In the genomic region with DNA sequence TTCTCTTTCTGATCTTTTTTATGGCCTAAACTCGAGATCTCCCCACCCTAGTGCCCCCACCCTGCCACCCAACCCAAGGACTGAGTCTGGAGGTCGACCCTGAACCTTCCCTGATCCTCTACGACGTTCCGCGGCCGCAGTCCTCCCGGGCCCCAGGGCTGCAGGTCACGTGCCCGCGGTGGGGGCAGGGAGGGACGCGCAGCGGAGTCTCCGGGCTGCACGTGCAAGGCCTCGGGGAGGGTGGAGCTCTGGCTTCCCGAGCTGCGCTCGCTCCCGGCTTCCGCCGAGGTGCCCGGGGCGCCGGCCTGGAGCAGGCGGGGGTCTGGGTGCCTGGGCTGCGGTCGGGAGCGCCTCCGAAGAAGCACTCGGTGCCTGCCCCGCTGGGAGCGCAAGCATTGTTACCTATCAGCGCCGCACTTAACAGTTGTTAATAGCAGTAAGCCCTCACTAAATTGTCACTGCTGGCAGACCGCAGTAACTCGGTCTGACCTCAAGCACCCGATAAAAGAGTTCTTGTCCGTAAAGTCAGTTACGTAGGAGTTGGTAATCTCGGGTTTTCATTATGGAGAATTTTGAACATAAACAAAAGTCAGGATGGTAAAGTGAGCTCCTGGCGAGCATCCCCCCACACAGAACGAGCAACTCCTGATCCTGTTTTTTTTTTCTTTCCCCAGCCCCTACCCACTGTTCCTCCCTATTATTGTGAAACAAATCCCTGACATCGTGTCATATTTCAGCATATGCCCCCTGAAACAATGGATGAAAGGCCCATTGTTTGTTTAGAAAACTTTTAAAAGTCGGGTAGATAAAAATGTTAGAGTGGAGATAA, we compare ENCODE assay signal across 8 cellular contexts.
DNase-seq lines count a peak whose midpoint lies in the region; ATAC-seq and TF ChIP-seq lines count a peak whose summit lies in the region.

No MANE protein-coding gene starts in this region.

- peaks cover 21 to 23% of the 10 kb centered on the region in 2 donors for H3K36me3 Mint-ChIP-seq in CD14-positive monocyte
- H3K36me3 Mint-ChIP-seq in nephron progenitor cell (ENCODE audit: low read depth), result no peaks in the 10 kb centered on the region

- H3K9me3 Mint-ChIP-seq in CD14-positive monocyte, result peaks cover 0 to 1% (median 0%) of the 10 kb centered on the region in 7 donors
- no peaks in the 10 kb centered on the region for H3K9me3 Mint-ChIP-seq in nephron progenitor cell

- H3K36me3 ChIP-seq in SJCRH30, result no peaks in the 10 kb centered on the region

- no peaks in the 10 kb centered on the region for H3K27me3 ChIP-seq in SJCRH30

- ATAC-seq in GM21360 (IDR thresholded peaks at IDR 0.05; ENCODE audit: unreplicated experiment), result peak; percentile 43

- H3K4me3 Mint-ChIP-seq in CD14-positive monocyte (peak overlapping the region; percentile 79 to 88), nephron progenitor cell (peak overlapping the region; percentile 84)

- H3K4me1 Mint-ChIP-seq in CD14-positive monocyte, result peaks cover 30% of the 10 kb centered on the region
- peaks cover 31% of the 10 kb centered on the region for H3K4me1 Mint-ChIP-seq in nephron progenitor cell

- peak overlapping the region; percentile 59 for H3K4me3 ChIP-seq in LNCaP clone FGC (ENCODE audit: low read depth, low read length)
- H3K4me3 ChIP-seq in SJCRH30, result peak overlapping the region; percentile 68
- H3K4me3 ChIP-seq in fibroblast of villous mesenchyme (ENCODE audit: low read depth, low read length), result peak overlapping the region; percentile 67

- intact Hi-C loops in CD14-positive monocyte (cut with micrococcal nuclease), result loop anchor here (5.0 kb wide), 2 partner anchors 70 to 75 kb away; a partner anchor contains a TSS

- H3K4me1 ChIP-seq in SJCRH30, result peaks cover 3% of the 10 kb centered on the region; the same call in 1 of the 2 replicates

- DNase-seq in CD14-positive monocyte (ENCODE audit: low spot score) (peak; percentile 90), LNCaP clone FGC (ENCODE audit: low read depth) (no peak), SJCRH30 (peak; percentile 89 to 92), fibroblast of villous mesenchyme (ENCODE audit: low read depth) (peak; percentile 94), nephron progenitor cell (peak; percentile 87)
- peak; percentile 45 for DNase-seq in activated gamma-delta T cell treated with anti-CD3 and anti-CD28 coated beads, Interleukin-2, amount 50 U/mL, for 16 hours (ENCODE audit: low read depth)
- DNase-seq in stimulated activated naive CD4-positive, alpha-beta T cell (lab: John Stamatoyannopoulos, UW), result peak; percentile 63 to 76 (median 70)

- H3K27ac Mint-ChIP-seq in CD14-positive monocyte (peak overlapping the region; percentile 85 to 97 (median 95)), nephron progenitor cell (peak overlapping the region; percentile 92)

- no peak for TF ChIP-seq CTCF in CD14-positive monocyte (IDR thresholded peaks at IDR 0.05)
- no peak for TF ChIP-seq CTCF in LNCaP clone FGC (IDR thresholded peaks at IDR 0.05; ENCODE audit: control insufficient read depth, extremely low read depth, insufficient read depth)
- no peak for TF ChIP-seq CTCF in fibroblast of villous mesenchyme (IDR thresholded peaks at IDR 0.05; ENCODE audit: insufficient read depth, low read depth, low read length)
- TF ChIP-seq CTCF in nephron progenitor cell (IDR thresholded peaks at IDR 0.05), result no peak

- H3K27me3 Mint-ChIP-seq in CD14-positive monocyte (ENCODE audit: low read depth in 3 of 3) (peaks cover 0 to 3% (median 0%) of the 10 kb centered on the region in 3 donors), nephron progenitor cell (ENCODE audit: low read depth, poor library complexity) (peaks cover 12% of the 10 kb centered on the region)

- no peaks in the 10 kb centered on the region for H3K9me3 ChIP-seq in SJCRH30 (replicated peaks)

- peak overlapping the region; percentile 74 for H3K27ac ChIP-seq in SJCRH30
